Comparison of ENCODE assay signal across 2 cellular contexts in the genomic region with DNA sequence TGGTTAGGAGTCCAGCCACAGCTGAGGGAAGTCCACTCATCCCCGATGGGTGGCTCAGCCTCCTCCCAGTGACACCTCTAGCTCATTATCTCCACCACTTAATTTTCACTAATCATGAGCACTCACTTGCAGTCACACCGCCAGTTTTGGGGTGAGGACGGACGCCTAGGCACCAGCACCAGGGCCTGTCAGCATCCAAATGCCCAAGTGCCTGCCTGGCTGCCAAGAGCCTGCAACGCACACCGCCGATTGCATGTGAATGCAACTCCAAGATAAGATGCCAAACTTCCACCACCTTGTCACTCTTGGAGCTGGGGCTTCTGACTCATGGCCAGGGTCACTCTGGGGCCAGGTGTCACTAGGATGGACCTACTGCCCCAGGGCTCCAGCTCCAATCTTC.
TF ChIP-seq lines count a peak whose summit lies in the region.

No MANE protein-coding gene starts in this region.

TF ChIP-seq in H1, 55 proteins besides CTCF, POLR2A, EP300 and RAD21:
- no peak for TF ChIP-seq TAF7 (optimal IDR thresholded peaks at IDR 0.05; ENCODE audit: borderline replicate concordance, low read depth, low read length)
- no peak for TF ChIP-seq POLR2AphosphoS5 (IDR thresholded peaks at IDR 0.05; ENCODE audit: low read depth, low read length)
- TF ChIP-seq, protein P1, sequence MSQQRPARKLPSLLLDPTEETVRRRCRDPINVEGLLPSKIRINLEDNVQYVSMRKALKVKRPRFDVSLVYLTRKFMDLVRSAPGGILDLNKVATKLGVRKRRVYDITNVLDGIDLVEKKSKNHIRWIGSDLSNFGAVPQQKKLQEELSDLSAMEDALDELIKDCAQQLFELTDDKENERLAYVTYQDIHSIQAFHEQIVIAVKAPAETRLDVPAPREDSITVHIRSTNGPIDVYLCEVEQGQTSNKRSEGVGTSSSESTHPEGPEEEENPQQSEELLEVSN (IDR thresholded peaks at IDR 0.05), result no peak
- TF ChIP-seq PHF8 (conservative IDR thresholded peaks at IDR 0.05; ENCODE audit: low read depth, low read length), result no peak

TF ChIP-seq in SK-N-SH treated with all-trans-retinoic acid at 6 μM for 48 hours, 23 proteins besides CTCF, POLR2A, EP300 and RAD21:
- no peak for TF ChIP-seq TCF4 (CRISPR knock-in tag; IDR thresholded peaks at IDR 0.05; ENCODE audit: borderline replicate concordance)
- TF ChIP-seq BACH2 (CRISPR knock-in tag; IDR thresholded peaks at IDR 0.05; ENCODE audit: borderline replicate concordance), result no peak
- TF ChIP-seq ESRRG (CRISPR knock-in tag; IDR thresholded peaks at IDR 0.05), result no peak
- TF ChIP-seq CSDC2 (CRISPR knock-in tag; IDR thresholded peaks at IDR 0.05), result no peak
- no peak for TF ChIP-seq TOX (CRISPR knock-in tag; IDR thresholded peaks at IDR 0.05; ENCODE audit: borderline replicate concordance)
- no peak for TF ChIP-seq ZNF70 (CRISPR knock-in tag; IDR thresholded peaks at IDR 0.05)
- TF ChIP-seq ZFP3 (CRISPR knock-in tag; IDR thresholded peaks at IDR 0.05), result no peak
- TF ChIP-seq, protein P2, sequence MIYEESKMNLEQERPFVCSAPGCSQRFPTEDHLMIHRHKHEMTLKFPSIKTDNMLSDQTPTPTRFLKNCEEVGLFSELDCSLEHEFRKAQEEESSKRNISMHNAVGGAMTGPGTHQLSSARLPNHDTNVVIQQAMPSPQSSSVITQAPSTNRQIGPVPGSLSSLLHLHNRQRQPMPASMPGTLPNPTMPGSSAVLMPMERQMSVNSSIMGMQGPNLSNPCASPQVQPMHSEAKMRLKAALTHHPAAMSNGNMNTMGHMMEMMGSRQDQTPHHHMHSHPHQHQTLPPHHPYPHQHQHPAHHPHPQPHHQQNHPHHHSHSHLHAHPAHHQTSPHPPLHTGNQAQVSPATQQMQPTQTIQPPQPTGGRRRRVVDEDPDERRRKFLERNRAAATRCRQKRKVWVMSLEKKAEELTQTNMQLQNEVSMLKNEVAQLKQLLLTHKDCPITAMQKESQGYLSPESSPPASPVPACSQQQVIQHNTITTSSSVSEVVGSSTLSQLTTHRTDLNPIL (CRISPR knock-in tag; IDR thresholded peaks at IDR 0.05; ENCODE audit: low read depth), result no peak
- TF ChIP-seq ZNF8 (CRISPR knock-in tag; IDR thresholded peaks at IDR 0.05), result no peak
- TF ChIP-seq, protein P3, sequence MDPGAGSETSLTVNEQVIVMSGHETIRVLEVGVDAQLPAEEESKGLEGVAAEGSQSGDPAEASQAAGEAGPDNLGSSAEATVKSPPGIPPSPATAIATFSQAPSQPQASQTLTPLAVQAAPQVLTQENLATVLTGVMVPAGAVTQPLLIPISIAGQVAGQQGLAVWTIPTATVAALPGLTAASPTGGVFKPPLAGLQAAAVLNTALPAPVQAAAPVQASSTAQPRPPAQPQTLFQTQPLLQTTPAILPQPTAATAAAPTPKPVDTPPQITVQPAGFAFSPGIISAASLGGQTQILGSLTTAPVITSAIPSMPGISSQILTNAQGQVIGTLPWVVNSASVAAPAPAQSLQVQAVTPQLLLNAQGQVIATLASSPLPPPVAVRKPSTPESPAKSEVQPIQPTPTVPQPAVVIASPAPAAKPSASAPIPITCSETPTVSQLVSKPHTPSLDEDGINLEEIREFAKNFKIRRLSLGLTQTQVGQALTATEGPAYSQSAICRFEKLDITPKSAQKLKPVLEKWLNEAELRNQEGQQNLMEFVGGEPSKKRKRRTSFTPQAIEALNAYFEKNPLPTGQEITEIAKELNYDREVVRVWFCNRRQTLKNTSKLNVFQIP (CRISPR knock-in tag; IDR thresholded peaks at IDR 0.05; ENCODE audit: borderline replicate concordance, low read depth), result no peak
- no peak for TF ChIP-seq OSR1 (CRISPR knock-in tag; IDR thresholded peaks at IDR 0.05)
- TF ChIP-seq RARB (CRISPR knock-in tag; IDR thresholded peaks at IDR 0.05), result no peak
- TF ChIP-seq SNAI2 (CRISPR knock-in tag; IDR thresholded peaks at IDR 0.05), result no peak
- no peak for TF ChIP-seq ZC3H10 (CRISPR knock-in tag; IDR thresholded peaks at IDR 0.05)
